Comparison of ENCODE assay signal across 10 cellular contexts in genomic region chr2:99861376-99861760, GRCh38.
DNase-seq lines count a peak whose midpoint lies in the region; ATAC-seq and TF ChIP-seq lines count a peak whose summit lies in the region.
"Had no signal": no experiment of that assay in that cellular context is flagged by ENCODE, and none has a peak within 500 bp of the region (broad histone marks: within the 10 kb centered on the region; RNA-seq: fewer than 3 reads in every experiment).

No MANE protein-coding gene starts in this region.

- H3K27me3 Mint-ChIP-seq in brain = no peaks in the 10 kb centered on the region
- H3K27me3 Mint-ChIP-seq in activated naive CD4-positive, alpha-beta T cell treated with anti-CD3 and anti-CD28 coated beads, Interleukin-2, amount 10 ng/mL, durations not matched to agents 7 days and 5 days = no peaks in the 10 kb centered on the region

- H3K9me3 Mint-ChIP-seq in brain = peaks cover 0 to 3% (median 0%) of the 10 kb centered on the region in 5 experiments
- no peaks in the 10 kb centered on the region for H3K9me3 Mint-ChIP-seq in activated naive CD4-positive, alpha-beta T cell treated with anti-CD3 and anti-CD28 coated beads, Interleukin-2, amount 10 ng/mL, durations not matched to agents 7 days and 5 days
- H3K9me3 Mint-ChIP-seq: WTC11 had no signal

- peak overlapping the region in 3 of 5 experiments; percentile 7 to 56 (median 30) for H3K27ac Mint-ChIP-seq in brain
- no peak overlapping the region for H3K27ac Mint-ChIP-seq in activated naive CD4-positive, alpha-beta T cell treated with anti-CD3 and anti-CD28 coated beads, Interleukin-2, amount 10 ng/mL, durations not matched to agents 7 days and 5 days
- H3K27ac Mint-ChIP-seq: WTC11 had no signal

- H3K4me1 Mint-ChIP-seq in brain = peaks cover 32% of the 10 kb centered on the region
- H3K4me1 Mint-ChIP-seq in activated naive CD4-positive, alpha-beta T cell treated with anti-CD3 and anti-CD28 coated beads, Interleukin-2, amount 10 ng/mL, durations not matched to agents 7 days and 5 days = peaks cover 23% of the 10 kb centered on the region
- H3K4me1 Mint-ChIP-seq: WTC11 had no signal

- no peak overlapping the region for H3K4me3 Mint-ChIP-seq in brain
- no peak overlapping the region for H3K4me3 Mint-ChIP-seq in activated naive CD4-positive, alpha-beta T cell treated with anti-CD3 and anti-CD28 coated beads, Interleukin-2, amount 10 ng/mL, durations not matched to agents 7 days and 5 days
- H3K4me3 Mint-ChIP-seq: WTC11 had no signal

- no peak for TF ChIP-seq CTCF in brain (conservative IDR thresholded peaks at IDR 0.05)

- ATAC-seq in GM21529 (IDR thresholded peaks at IDR 0.05; ENCODE audit: unreplicated experiment) = peak; percentile 47
- no peak for ATAC-seq in GM19328 (IDR thresholded peaks at IDR 0.05; ENCODE audit: unreplicated experiment)
- ATAC-seq: upper lobe of right lung, WTC11 had no signal

- CTCF ChIA-PET in activated naive CD4-positive, alpha-beta T cell treated with anti-CD3 and anti-CD28 coated beads, Interleukin-2, amount 10 ng/mL, durations not matched to agents 7 days and 5 days (lab: Charles Lee) = no interaction called here

- DNase-seq in CD1c-positive myeloid dendritic cell (ENCODE audit: extremely low spot score) = peak; percentile 25
- peak; percentile 34 to 88 for DNase-seq in NOMO-1 (lab: John Stamatoyannopoulos, UW; ENCODE audit: unreplicated experiment in 2 of 2)
- no peak for DNase-seq in anterior cingulate cortex (lab: John Stamatoyannopoulos, UW)
- DNase-seq in activated naive CD4-positive, alpha-beta T cell treated with anti-CD3 and anti-CD28 coated beads, Interleukin-2, amount 10 ng/mL, durations not matched to agents 7 days and 5 days = no peak
- DNase-seq in stimulated activated CD4-positive, alpha-beta T cell treated with anti-CD3 and anti-CD28 coated beads, Interleukin-2, amount 100 ng/mL, for 24 hours = no peak
- DNase-seq: upper lobe of right lung had no signal

- no peaks in the 10 kb centered on the region for H3K36me3 Mint-ChIP-seq in brain
- H3K36me3 Mint-ChIP-seq in activated naive CD4-positive, alpha-beta T cell treated with anti-CD3 and anti-CD28 coated beads, Interleukin-2, amount 10 ng/mL, durations not matched to agents 7 days and 5 days = no peaks in the 10 kb centered on the region
- H3K36me3 Mint-ChIP-seq: WTC11 had no signal

Comparison
In these comparisons a context has a peak if more than half of its experiments do, and no peak if none do; other contexts are left out.
1. DNase-seq: peak in CD1c-positive myeloid dendritic cell (single experiment) and NOMO-1 (2 of 2); none in anterior cingulate cortex (0 of 58), activated naive CD4-positive, alpha-beta T cell treated with anti-CD3 and anti-CD28 coated beads, Interleukin-2, amount 10 ng/mL, durations not matched to agents 7 days and 5 days (single experiment) and stimulated activated CD4-positive, alpha-beta T cell treated with anti-CD3 and anti-CD28 coated beads, Interleukin-2, amount 100 ng/mL, for 24 hours (0 of 2).